In genomic region chr16:262121-262745, GRCh38 we compare ENCODE assay signal across 18 cellular contexts. TPM values are rescaled to one million over a fixed set of nuclear protein-coding genes. Genes with fewer than 3 reads are reported as not detected.
"Had no signal": no experiment of that assay in that cellular context is flagged by ENCODE, and none has a peak within 500 bp of the region (broad histone marks: within the 10 kb centered on the region; RNA-seq: fewer than 3 reads in every experiment).

No MANE protein-coding gene starts in this region.

- H3K9me3 ChIP-seq: heart left ventricle, left lung, sigmoid colon, suprapubic skin, thyroid gland, upper lobe of left lung, uterus had no signal

- H3K36me3 ChIP-seq: uterus had no signal

- H3K4me3 ChIP-seq: heart left ventricle, left lung, lung, sigmoid colon, skin epidermis, suprapubic skin, thyroid gland, upper lobe of left lung, uterus had no signal

- H3K4me1 ChIP-seq: heart left ventricle, left lung, sigmoid colon, upper lobe of left lung, uterus had no signal

- ATAC-seq: esophagus mucosa; heart left ventricle; left lung; natural killer cell treated with Interleukin-12 subunit alpha and Interleukin-12 subunit beta and Interleukin-15 and Interleukin-18, amount 100 ng/mL, for 72 hours; stimulated activated naive CD8-positive, alpha-beta T cell treated with anti-CD3 and anti-CD28 coated beads, Interleukin-15, Interleukin-2, amounts not matched to agents 100 U/mL and 50 U/mL, for 24 hours had no signal

- DNase-seq: effector memory CD4-positive, alpha-beta T cell; hypothalamus; left lung; mesenchymal stem cell; midbrain; sigmoid colon; stimulated activated CD4-positive, alpha-beta T cell treated with anti-CD3 and anti-CD28 coated beads, Interleukin-2, amount 100 ng/mL, for 24 hours; stimulated activated CD4-positive, alpha-beta T cell treated with anti-CD3 and anti-CD28 coated beads, Interleukin-4, amount 100 ng/mL, for 4 hours; stimulated activated naive CD8-positive, alpha-beta T cell treated with anti-CD3 and anti-CD28 coated beads, Interleukin-15, Interleukin-2, amounts not matched to agents 100 U/mL and 50 U/mL, for 24 hours; thyroid gland; uterus had no signal

- H3K27me3 ChIP-seq: heart left ventricle, left lung, sigmoid colon, suprapubic skin, thyroid gland, upper lobe of left lung, uterus had no signal

- H3K27ac ChIP-seq: heart left ventricle, left lung, sigmoid colon, skin epidermis, suprapubic skin, thyroid gland, upper lobe of left lung, uterus had no signal

RNA-seq across cellular contexts. Expression of gene RGS11, which starts 13.5 kb away (rescaled TPM):
- total RNA-seq: natural killer cell treated with Interleukin-12 subunit alpha and Interleukin-12 subunit beta and Interleukin-15 and Interleukin-18, amount 100 ng/mL, for 72 hours had no signal

RNA-seq across cellular contexts. Expression of gene ARHGDIG, which starts 18.2 kb away (rescaled TPM):
- total RNA-seq: esophagus mucosa; natural killer cell treated with Interleukin-12 subunit alpha and Interleukin-12 subunit beta and Interleukin-15 and Interleukin-18, amount 100 ng/mL, for 72 hours; suprapubic skin; thyroid gland had no signal

RNA-seq across cellular contexts. Expression of gene PDIA2, which starts 20.7 kb away (rescaled TPM):
- total RNA-seq: esophagus mucosa; natural killer cell treated with Interleukin-12 subunit alpha and Interleukin-12 subunit beta and Interleukin-15 and Interleukin-18, amount 100 ng/mL, for 72 hours; suprapubic skin had no signal
